1 cellular context compared by ENCODE assay signal in genomic region chr4:17721496-17722360, GRCh38.
TF ChIP-seq lines count a peak whose summit lies in the region.

No MANE protein-coding gene starts in this region.

TF ChIP-seq in SK-N-SH, 30 proteins besides CTCF, POLR2A, EP300 and RAD21 (continued from another document):
- TF ChIP-seq PBX3 (IDR thresholded peaks at IDR 0.05): no peak
- no peak for TF ChIP-seq YY1 (IDR thresholded peaks at IDR 0.05; ENCODE audit: low read depth)
- TF ChIP-seq TCF12 (IDR thresholded peaks at IDR 0.05): no peak
